Comparison of ENCODE assay signal across 8 cellular contexts in the genomic region with DNA sequence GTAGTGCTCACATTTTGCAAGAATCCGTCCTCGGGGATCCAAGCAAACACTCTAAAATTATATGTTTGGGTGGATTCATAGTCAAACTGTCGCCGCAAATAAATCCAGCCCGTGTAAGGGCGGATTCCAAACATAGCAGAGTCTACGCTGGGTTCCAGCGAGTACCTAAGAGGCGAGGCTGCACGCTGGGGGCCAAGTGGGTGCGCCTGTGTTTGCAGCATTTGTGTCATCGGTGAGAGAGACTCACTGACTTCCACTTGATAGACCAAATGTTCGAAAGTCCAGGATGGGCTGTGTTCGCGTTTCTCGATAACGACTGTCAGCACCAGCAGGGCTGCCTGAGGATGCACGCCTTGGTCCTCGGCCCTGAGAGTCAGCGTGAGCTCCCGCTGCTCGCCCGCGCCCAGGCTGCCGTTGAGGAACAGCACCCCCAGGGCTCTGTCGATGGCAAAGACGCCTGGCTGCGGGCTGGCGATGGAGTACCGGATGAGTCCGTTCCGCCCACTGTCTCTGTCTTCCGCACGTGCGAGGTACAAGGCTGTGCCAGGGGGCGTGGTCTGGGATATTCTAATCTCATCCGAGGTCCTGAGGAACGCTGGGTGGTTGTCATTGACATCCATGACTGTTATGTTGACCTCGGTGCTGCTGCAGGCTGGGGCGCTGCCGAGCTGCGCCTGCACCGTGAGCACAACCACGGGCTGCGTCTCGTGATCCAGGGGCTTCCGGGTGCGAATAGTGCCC.
A peak's percentile ranks its signal among the peaks of the same experiment; 100 is the strongest.
DNase-seq lines count a peak whose midpoint lies in the region; ATAC-seq and TF ChIP-seq lines count a peak whose summit lies in the region.

No MANE protein-coding gene starts in this region.

- no peak overlapping the region for H4K91ac ChIP-seq in IMR-90 (ENCODE audit: insufficient read depth, low read depth, low read length)

- H3K4me1 ChIP-seq in BE2C, result no peaks in the 10 kb centered on the region
- no peaks in the 10 kb centered on the region for H3K4me1 ChIP-seq in IMR-90 (ENCODE audit: control insufficient read depth, insufficient read depth, low read length)
- no peaks in the 10 kb centered on the region for H3K4me1 ChIP-seq in endodermal cell (ENCODE audit: control insufficient read depth, insufficient read depth, low read length)
- H3K4me1 ChIP-seq in tibial nerve, result peaks cover 0 to 11% (median 5%) of the 10 kb centered on the region in 4 donors

- H3K27ac ChIP-seq in IMR-90 (ENCODE audit: insufficient read depth, low read length), result no peak overlapping the region
- no peak overlapping the region for H3K27ac ChIP-seq in endodermal cell (ENCODE audit: low read depth, low read length)
- no peak overlapping the region for H3K27ac ChIP-seq in tibial nerve

- H4K20me1 ChIP-seq in IMR-90 (ENCODE audit: insufficient read depth, low read length), result no peaks in the 10 kb centered on the region

- peaks cover 10% of the 10 kb centered on the region for H3K4me1 Mint-ChIP-seq in activated CD8-positive, alpha-beta T cell treated with anti-CD3 and anti-CD28 coated beads for 36 hours (ENCODE audit: low read depth)
- H3K4me1 Mint-ChIP-seq in endodermal cell, result no peaks in the 10 kb centered on the region

- peak overlapping the region; percentile 67 for H3K4me3 Mint-ChIP-seq in activated CD8-positive, alpha-beta T cell treated with anti-CD3 and anti-CD28 coated beads for 36 hours
- H3K4me3 Mint-ChIP-seq in endodermal cell, result peak overlapping the region; percentile 54

- no peak overlapping the region for H3K27ac Mint-ChIP-seq in activated CD8-positive, alpha-beta T cell treated with anti-CD3 and anti-CD28 coated beads for 36 hours
- no peak overlapping the region for H3K27ac Mint-ChIP-seq in endodermal cell

- H3K23ac ChIP-seq in IMR-90 (ENCODE audit: low read depth, low read length), result no peak overlapping the region

- DNase-seq in BE2C (peak; percentile 79), IMR-90 (peak; percentile 2), endodermal cell (peak; percentile 92), occipital lobe (lab: John Stamatoyannopoulos, UW) (peak; percentile 26), tibial nerve (ENCODE audit: low spot score in 2 of 2) (peak in 1 of 2 donors; percentile 7), NCI-H1436 (lab: John Stamatoyannopoulos, UW) (no peak)
- DNase-seq in activated CD8-positive, alpha-beta T cell treated with anti-CD3 and anti-CD28 coated beads for 36 hours, result peak; percentile 77

- H3K9ac ChIP-seq in IMR-90 (ENCODE audit: low read depth, low read length), result no peak overlapping the region
- no peak overlapping the region for H3K9ac ChIP-seq in endodermal cell (ENCODE audit: extremely low read depth, low read length, poor library complexity, severe bottlenecking)

- WGBS in IMR-90 (ENCODE audit: extremely low coverage in 2 of 2, insufficient read length in 1 of 2), 2 experiments, result 12% methylated on average over 16 of the region's 48 CpGs; no CpG with 5 or more reads in 1 of the 2 experiments
- WGBS in endodermal cell (ENCODE audit: insufficient coverage in 1 of 2, insufficient read length in 1 of 2), 2 experiments, result 15 to 17% methylated on average over 44 to 48 of the region's 48 CpGs
- WGBS in tibial nerve, 2 donors, result 6 to 9% methylated on average over 31 to 43 of the region's 48 CpGs

- dilution Hi-C loops in IMR-90 (cut with HindIII; ENCODE audit: low sequenced_read_pairs, unreplicated experiment), result no loop called here

- H4K8ac ChIP-seq in IMR-90 (ENCODE audit: low read depth in 2 of 2, low read length in 2 of 2), result no peak overlapping the region

- no peaks in the 10 kb centered on the region for H3K36me3 Mint-ChIP-seq in activated CD8-positive, alpha-beta T cell treated with anti-CD3 and anti-CD28 coated beads for 36 hours (ENCODE audit: low read depth)
- no peaks in the 10 kb centered on the region for H3K36me3 Mint-ChIP-seq in endodermal cell (ENCODE audit: low read depth)

- POLR2A ChIA-PET in IMR-90 (lab: Charles Lee; ENCODE audit: unreplicated experiment), result no interaction called here
- POLR2A ChIA-PET in activated CD8-positive, alpha-beta T cell treated with anti-CD3 and anti-CD28 coated beads for 36 hours (lab: Charles Lee), result no interaction called here

- no peaks in the 10 kb centered on the region for H3K9me3 Mint-ChIP-seq in activated CD8-positive, alpha-beta T cell treated with anti-CD3 and anti-CD28 coated beads for 36 hours
- H3K9me3 Mint-ChIP-seq in endodermal cell, result no peaks in the 10 kb centered on the region

- TF ChIP-seq EP300 in tibial nerve (IDR thresholded peaks at IDR 0.05), result no peak

- no peak overlapping the region for H3K14ac ChIP-seq in IMR-90 (replicated peaks; ENCODE audit: low read depth, low read length)

- CTCF ChIA-PET in IMR-90 (lab: Yijun Ruan, JAX), result no interaction called here
- CTCF ChIA-PET in activated CD8-positive, alpha-beta T cell treated with anti-CD3 and anti-CD28 coated beads for 36 hours (lab: Charles Lee), result interaction anchor here (1.4 kb wide), 1 partner anchor 13 kb away, joined by 3 read pairs; no protein-coding TSS in a partner anchor

- in situ Hi-C loops in IMR-90 (cut with MboI; ENCODE audit: low sequenced_read_pairs), result no loop called here

- no peak overlapping the region for H2BK20ac ChIP-seq in IMR-90 (ENCODE audit: low read depth, low read length)

- H3K27me3 Mint-ChIP-seq in activated CD8-positive, alpha-beta T cell treated with anti-CD3 and anti-CD28 coated beads for 36 hours, result peaks cover 24% of the 10 kb centered on the region
- peaks cover 24% of the 10 kb centered on the region for H3K27me3 Mint-ChIP-seq in endodermal cell (ENCODE audit: insufficient read depth)

- no peaks in the 10 kb centered on the region for H3K9me1 ChIP-seq in IMR-90 (ENCODE audit: insufficient read depth, low read length)

- no peaks in the 10 kb centered on the region for H3K9me3 ChIP-seq in BE2C
- H3K9me3 ChIP-seq in IMR-90 (ENCODE audit: control insufficient read depth, insufficient read depth, low read length), result no peaks in the 10 kb centered on the region
- H3K9me3 ChIP-seq in endodermal cell (ENCODE audit: control insufficient read depth, low read length), result no peaks in the 10 kb centered on the region
- no peaks in the 10 kb centered on the region for H3K9me3 ChIP-seq in tibial nerve

- TF ChIP-seq POLR2A in IMR-90 (IDR thresholded peaks at IDR 0.05; ENCODE audit: low read depth, low read length), result no peak
- TF ChIP-seq POLR2A in tibial nerve (IDR thresholded peaks at IDR 0.05), result no peak

- TF ChIP-seq CTCF in BE2C (IDR thresholded peaks at IDR 0.05; ENCODE audit: low read depth, low read length), result peak; percentile 22
- no peak for TF ChIP-seq CTCF in IMR-90 (conservative IDR thresholded peaks at IDR 0.05; ENCODE audit: low read depth, low read length)
- TF ChIP-seq CTCF in activated CD8-positive, alpha-beta T cell treated with anti-CD3 and anti-CD28 coated beads for 36 hours (IDR thresholded peaks at IDR 0.05), result no peak
- peak; percentile 38 for TF ChIP-seq CTCF in endodermal cell (conservative IDR thresholded peaks at IDR 0.05)
- peak in 1 of 5 experiments; percentile 10 for TF ChIP-seq CTCF in tibial nerve (IDR thresholded peaks at IDR 0.05)

- H3K4me3 ChIP-seq in BE2C (ENCODE audit: low read depth, low read length) (peak overlapping the region; percentile 43), IMR-90 (ENCODE audit: insufficient read depth, low read depth, low read length) (0 out of 2 replicates have a peak overlapping the region, but pooled peaks have one; percentile 7), endodermal cell (ENCODE audit: low read length) (peak overlapping the region; percentile 73), tibial nerve (peak overlapping the region in 3 of 4 donors; percentile 10 to 44 (median 17))

- intact Hi-C loops in IMR-90 (cut with micrococcal nuclease), result no loop called here
- intact Hi-C loops in activated CD8-positive, alpha-beta T cell treated with anti-CD3 and anti-CD28 coated beads for 36 hours (cut with micrococcal nuclease), result loop anchor here (5.0 kb wide), 1 partner anchor 174 kb away; no protein-coding TSS in a partner anchor

- H3K36me3 ChIP-seq in BE2C (no peaks in the 10 kb centered on the region), IMR-90 (ENCODE audit: control insufficient read depth, insufficient read depth, low read length) (no peaks in the 10 kb centered on the region), endodermal cell (ENCODE audit: control insufficient read depth, insufficient read depth, low read length) (no peaks in the 10 kb centered on the region), tibial nerve (no peaks in the 10 kb centered on the region)

- no peak overlapping the region for H2BK120ac ChIP-seq in IMR-90 (ENCODE audit: low read depth, low read length)

- BruUV-seq in IMR-90 (replicated peaks; lab: Mats Ljungman, UMichigan), result no TSS peak

- peak overlapping the region; percentile 54 for H3K4me2 ChIP-seq in IMR-90 (ENCODE audit: low read depth, low read length)

- TF ChIP-seq RAD21 in IMR-90 (IDR thresholded peaks at IDR 0.05; ENCODE audit: low read length), result no peak

- H3K27me3 ChIP-seq in BE2C (peaks cover 38% of the 10 kb centered on the region), IMR-90 (ENCODE audit: control insufficient read depth, insufficient read depth, low read length) (0 out of 2 replicates have a peak, but pooled peaks cover 2% of the 10 kb centered on the region), endodermal cell (ENCODE audit: control insufficient read depth, insufficient read depth, low read length, poor library complexity, severe bottlenecking) (peaks cover 39% of the 10 kb centered on the region), tibial nerve (peaks cover 0 to 30% of the 10 kb centered on the region in 2 donors)

- no peak overlapping the region for H2BK15ac ChIP-seq in IMR-90 (ENCODE audit: low read depth, low read length)

- H2AK9ac ChIP-seq in IMR-90 (replicated peaks; ENCODE audit: low read depth, low read length, poor library complexity), result peak overlapping the region; percentile 3

- H4K5ac ChIP-seq in IMR-90 (ENCODE audit: low read depth, low read length), result no peak overlapping the region

- H2BK5ac ChIP-seq in IMR-90 (ENCODE audit: low read depth, low read length, poor library complexity, severe bottlenecking), result no peak overlapping the region

- H2AK5ac ChIP-seq in IMR-90 (ENCODE audit: low read depth, low read length), result no peak overlapping the region

- H3K79me1 ChIP-seq in IMR-90 (ENCODE audit: low read depth in 1 of 2, low read length in 2 of 2), result no peaks in the 10 kb centered on the region

- no peak overlapping the region for H3K18ac ChIP-seq in IMR-90 (ENCODE audit: low read depth, low read length)

- no peak overlapping the region for H3K56ac ChIP-seq in IMR-90 (ENCODE audit: extremely low read depth, insufficient read depth, low read length)

- no peak overlapping the region for H3K4ac ChIP-seq in IMR-90 (ENCODE audit: low read depth, low read length)

- H2AFZ ChIP-seq in IMR-90 (replicated peaks; ENCODE audit: low read length, poor library complexity), result peak overlapping the region; percentile 76

- peak; percentile 87 for ATAC-seq in GM19468 (IDR thresholded peaks at IDR 0.05; ENCODE audit: extremely low read depth, unreplicated experiment)
- peak; percentile 54 for ATAC-seq in IMR-90 (ENCODE audit: low read depth)
- ATAC-seq in activated CD8-positive, alpha-beta T cell treated with anti-CD3 and anti-CD28 coated beads for 36 hours, result peak; percentile 91

TF ChIP-seq in IMR-90, 13 proteins besides CTCF, POLR2A, EP300 and RAD21:
- TF ChIP-seq FOS (IDR thresholded peaks at IDR 0.05; ENCODE audit: low read depth, low read length), result no peak
- TF ChIP-seq CEBPB (IDR thresholded peaks at IDR 0.05; ENCODE audit: low read depth, low read length), result no peak
- TF ChIP-seq BHLHE40 (IDR thresholded peaks at IDR 0.05; ENCODE audit: low read depth, low read length), result peak; percentile 74

Comparison
In these comparisons a context has a peak if more than half of its experiments do, and no peak if none do; other contexts are left out.
1. H3K4me3 ChIP-seq: peak in every context shown above with its lines; median percentile 73 in endodermal cell; 43 in BE2C; 17 in tibial nerve; 7 in IMR-90.
2. CTCF ChIP-seq: peak in BE2C (single experiment) and endodermal cell (single experiment); none in IMR-90 (single experiment) and activated CD8-positive, alpha-beta T cell treated with anti-CD3 and anti-CD28 coated beads for 36 hours (single experiment).
3. Peak in every context shown above with its lines, with median percentiles within 50 percentile points of each other: ATAC-seq.